ENCODE assay signal across 13 cellular contexts in genomic region chr2:45765847-45766254, GRCh38.
DNase-seq lines count a peak whose midpoint lies in the region; ATAC-seq, FAIRE-seq and TF ChIP-seq lines count a peak whose summit lies in the region.
"Had no signal": no experiment of that assay in that cellular context is flagged by ENCODE, and none has a peak within 500 bp of the region (broad histone marks: within the 10 kb centered on the region; RNA-seq: fewer than 3 reads in every experiment).

No MANE protein-coding gene starts in this region.

- no peak for FAIRE-seq in pancreas (lab: Jason Lieb, UNC)
- FAIRE-seq: colon had no signal

- no peak overlapping the region for H3K27ac Mint-ChIP-seq in activated naive CD4-positive, alpha-beta T cell treated with anti-CD3 and anti-CD28 coated beads, Interleukin-2, amount 50 U/mL, for 72 hours
- H3K27ac Mint-ChIP-seq: activated naive CD4-positive, alpha-beta T cell treated with anti-CD3 and anti-CD28 coated beads, Interleukin-2, amount 50 U/mL, for 24 hours; CD8-positive, alpha-beta memory T cell had no signal

- H3K4me1 ChIP-seq in pancreas = peaks cover 6 to 11% (median 10%) of the 10 kb centered on the region in 3 donors

- no peaks in the 10 kb centered on the region for H3K36me3 Mint-ChIP-seq in activated naive CD4-positive, alpha-beta T cell treated with anti-CD3 and anti-CD28 coated beads, Interleukin-2, amount 50 U/mL, for 72 hours
- H3K36me3 Mint-ChIP-seq: activated naive CD4-positive, alpha-beta T cell treated with anti-CD3 and anti-CD28 coated beads, Interleukin-2, amount 50 U/mL, for 24 hours; CD8-positive, alpha-beta memory T cell had no signal

- H3K27me3 ChIP-seq in pancreas (no peaks in the 10 kb centered on the region), H7 (ENCODE audit: control insufficient read depth, insufficient read depth, low read length) (no peaks in the 10 kb centered on the region)

- no peaks in the 10 kb centered on the region for H3K9me3 ChIP-seq in pancreas

- DNase-seq in DMS153 treated with DMSO at 0.1 percent for 48 hours (lab: John Stamatoyannopoulos, UW; ENCODE audit: unreplicated experiment) (peak; percentile 59), NCI-H1694 treated with DMSO at 0.1 percent for 48 hours (lab: John Stamatoyannopoulos, UW) (peak; percentile 87), fibroblast of the conjunctiva (ENCODE audit: low read depth) (peak; percentile 30), pancreas (peak in 2 of 6 donors; percentile 39 to 48), NCI-H748 (lab: John Stamatoyannopoulos, UW; ENCODE audit: unreplicated experiment) (no peak), H7 (no peak)
- DNase-seq in activated naive CD4-positive, alpha-beta T cell treated with anti-CD3 and anti-CD28 coated beads, Interleukin-2, amount 50 U/mL, for 72 hours (ENCODE audit: low spot score in 2 of 2) = no peak
- DNase-seq: CD8-positive, alpha-beta memory T cell; NCI-H1417; stimulated activated CD4-positive, alpha-beta T cell treated with anti-CD3 and anti-CD28 coated beads, Interleukin-4, amount 100 ng/mL, for 4 hours had no signal

- H3K36me3 ChIP-seq in pancreas (no peaks in the 10 kb centered on the region), H7 (replicated peaks; ENCODE audit: control insufficient read depth, insufficient read depth, low read length) (no peaks in the 10 kb centered on the region)

- intact Hi-C loops in pancreas (cut with DNase I) = no loop called here

- H3K9me3 Mint-ChIP-seq in activated naive CD4-positive, alpha-beta T cell treated with anti-CD3 and anti-CD28 coated beads, Interleukin-2, amount 50 U/mL, for 72 hours = no peaks in the 10 kb centered on the region
- H3K9me3 Mint-ChIP-seq: activated naive CD4-positive, alpha-beta T cell treated with anti-CD3 and anti-CD28 coated beads, Interleukin-2, amount 50 U/mL, for 24 hours; CD8-positive, alpha-beta memory T cell had no signal

- H3K4me3 ChIP-seq in pancreas (no peak overlapping the region), H7 (ENCODE audit: insufficient read depth, low read depth, low read length) (no peak overlapping the region)

- ATAC-seq in pancreas = peak; percentile 43 to 82 (median 69)
- ATAC-seq in HG02588 (IDR thresholded peaks at IDR 0.05; ENCODE audit: unreplicated experiment) = no peak
- no peak for ATAC-seq in activated naive CD4-positive, alpha-beta T cell treated with anti-CD3 and anti-CD28 coated beads, Interleukin-2, amount 50 U/mL, for 72 hours

- TF ChIP-seq CTCF in pancreas (IDR thresholded peaks at IDR 0.05) = no peak

- peak overlapping the region in 1 of 4 donors; percentile 17 for H3K27ac ChIP-seq in pancreas

- WGBS in pancreas, 2 donors = 13 to 24% methylated on average over 5 of the region's 5 CpGs

Comparison
In these comparisons a context has a peak if more than half of its experiments do, and no peak if none do; other contexts are left out.
1. DNase-seq: peak in DMS153 treated with DMSO at 0.1 percent for 48 hours (single experiment), NCI-H1694 treated with DMSO at 0.1 percent for 48 hours (single experiment) and fibroblast of the conjunctiva (single experiment); none in NCI-H748 (single experiment), activated naive CD4-positive, alpha-beta T cell treated with anti-CD3 and anti-CD28 coated beads, Interleukin-2, amount 50 U/mL, for 72 hours (0 of 2) and H7 (single experiment).
2. ATAC-seq: peak in pancreas (4 of 4); none in HG02588 (single experiment) and activated naive CD4-positive, alpha-beta T cell treated with anti-CD3 and anti-CD28 coated beads, Interleukin-2, amount 50 U/mL, for 72 hours (0 of 2).